In genomic region chr15:59298255-59298856, GRCh38 we compare ENCODE assay signal across 9 cellular contexts.
DNase-seq lines count a peak whose midpoint lies in the region; ATAC-seq and TF ChIP-seq lines count a peak whose summit lies in the region.
"Had no signal": no experiment of that assay in that cellular context is flagged by ENCODE, and none has a peak within 500 bp of the region (broad histone marks: within the 10 kb centered on the region; RNA-seq: fewer than 3 reads in every experiment).

No MANE protein-coding gene starts in this region.

- H3K9me3 ChIP-seq in upper lobe of right lung, result no peaks in the 10 kb centered on the region
- no peaks in the 10 kb centered on the region for H3K9me3 ChIP-seq in uterus
- H3K9me3 ChIP-seq: BLaER1 had no signal

- no peaks in the 10 kb centered on the region for H3K27me3 ChIP-seq in upper lobe of right lung
- H3K27me3 ChIP-seq in uterus, result no peaks in the 10 kb centered on the region
- H3K27me3 ChIP-seq: BLaER1 had no signal

- TF ChIP-seq CTCF in upper lobe of right lung (IDR thresholded peaks at IDR 0.05) (no peak), uterus (IDR thresholded peaks at IDR 0.05) (no peak)

- peak; percentile 80 for ATAC-seq in HG03432 (IDR thresholded peaks at IDR 0.05; ENCODE audit: unreplicated experiment)
- no peak for ATAC-seq in upper lobe of right lung

- H3K27ac ChIP-seq in upper lobe of right lung (no peak overlapping the region), uterus (no peak overlapping the region)
- H3K27ac ChIP-seq: BLaER1 had no signal

- H3K36me3 ChIP-seq in upper lobe of right lung (no peaks in the 10 kb centered on the region), uterus (no peaks in the 10 kb centered on the region)
- H3K36me3 ChIP-seq: BLaER1 had no signal

- no peak for TF ChIP-seq POLR2A in uterus (IDR thresholded peaks at IDR 0.05)

- H3K4me3 ChIP-seq in upper lobe of right lung (no peak overlapping the region), uterus (no peak overlapping the region)
- H3K4me3 ChIP-seq: BLaER1 had no signal

- H3K4me1 ChIP-seq in upper lobe of right lung, result peaks cover 30% of the 10 kb centered on the region
- H3K4me1 ChIP-seq in uterus, result peaks cover 4 to 12% of the 10 kb centered on the region in 2 donors

- intact Hi-C loops in upper lobe of right lung (cut with DNase I) (no loop called here), uterus (cut with DNase I; ENCODE audit: low total_unique reads) (no loop called here)

- DNase-seq in stimulated activated naive CD4-positive, alpha-beta T cell treated with Interleukin-2 at 50 U/mL for 16 hours (lab: John Stamatoyannopoulos, UW), result peak; percentile 50
- no peak for DNase-seq in stimulated activated naive CD4-positive, alpha-beta T cell (lab: John Stamatoyannopoulos, UW)
- DNase-seq in activated naive CD4-positive, alpha-beta T cell treated with anti-CD3 and anti-CD28 coated beads, Interleukin-2, amount 50 U/mL, for 16 hours, result peak; percentile 19
- DNase-seq in stimulated activated CD4-positive, alpha-beta T cell treated with anti-CD3 and anti-CD28 coated beads, TNF-alpha, amount 100 ng/mL, for 48 hours (ENCODE audit: low read depth in 3 of 3), result peak; percentile 17 to 34 (median 21)
- no peak for DNase-seq in upper lobe of right lung
- DNase-seq in SIG-M5 treated with dmso at 0.1 percent for 504 hours (lab: John Stamatoyannopoulos, UW; ENCODE audit: unreplicated experiment), result no peak
- DNase-seq in uterus, result no peak

Comparison
In these comparisons a context has a peak if more than half of its experiments do, and no peak if none do; other contexts are left out.
1. DNase-seq: peak in stimulated activated naive CD4-positive, alpha-beta T cell treated with Interleukin-2 at 50 U/mL for 16 hours (single experiment), activated naive CD4-positive, alpha-beta T cell treated with anti-CD3 and anti-CD28 coated beads, Interleukin-2, amount 50 U/mL, for 16 hours (single experiment) and stimulated activated CD4-positive, alpha-beta T cell treated with anti-CD3 and anti-CD28 coated beads, TNF-alpha, amount 100 ng/mL, for 48 hours (3 of 3); none in stimulated activated naive CD4-positive, alpha-beta T cell (0 of 6), upper lobe of right lung (single experiment), SIG-M5 treated with dmso at 0.1 percent for 504 hours (single experiment) and uterus (0 of 2).